In the genomic region with DNA sequence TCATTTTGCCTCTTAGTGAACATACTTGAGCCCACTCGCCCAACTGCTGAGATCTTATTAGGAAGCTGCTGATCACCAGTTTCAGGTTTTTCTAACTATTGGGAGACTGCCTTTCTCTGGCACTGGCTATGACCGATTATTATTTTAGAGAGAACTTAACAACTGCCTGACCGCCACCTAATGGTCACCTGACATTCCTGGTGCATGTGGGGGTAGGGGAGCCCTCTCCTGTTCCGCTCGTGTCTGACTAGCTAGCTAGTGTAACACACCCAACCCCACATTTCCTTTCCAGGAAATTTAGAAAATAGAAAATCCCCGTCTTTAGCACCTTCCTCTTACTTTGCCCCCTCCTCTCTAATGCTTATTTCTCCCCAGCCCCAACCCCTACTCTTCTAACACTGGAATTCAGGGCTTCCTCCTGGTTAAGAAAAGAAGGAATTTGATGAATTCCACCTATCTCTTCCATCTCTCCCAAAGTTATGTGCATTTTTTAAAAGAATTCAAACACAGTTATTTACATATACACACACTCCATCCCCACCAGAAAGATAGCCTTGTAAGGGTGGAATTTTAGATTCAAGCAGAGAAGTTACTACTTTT, we compare ENCODE assay signal across 15 cellular contexts. TPM values are rescaled to one million over a fixed set of nuclear protein-coding genes. Genes with fewer than 3 reads are reported as not detected.
DNase-seq lines count a peak whose midpoint lies in the region; ATAC-seq and TF ChIP-seq lines count a peak whose summit lies in the region.
"Had no signal": no experiment of that assay in that cellular context is flagged by ENCODE, and none has a peak within 500 bp of the region (broad histone marks: within the 10 kb centered on the region; RNA-seq: fewer than 3 reads in every experiment).

No MANE protein-coding gene starts in this region.

- CTCF ChIA-PET in WTC11 (lab: Charles Lee): interaction anchor here (1.0 kb wide), 1 partner anchor 48 kb away, joined by 3 read pairs; no protein-coding TSS in a partner anchor

- no peaks in the 10 kb centered on the region for H3K36me3 ChIP-seq in iPS DF 6.9 (ENCODE audit: control insufficient read depth, insufficient read depth, low read length)

- TF ChIP-seq CTCF in HFFc6 (IDR thresholded peaks at IDR 0.05) (no peak), WTC11 (IDR thresholded peaks at IDR 0.05) (no peak), type B pancreatic cell (conservative IDR thresholded peaks at IDR 0.05) (no peak), GM20000 (IDR thresholded peaks at IDR 0.05; ENCODE audit: extremely low read depth, missing control alignments) (no peak)

- H3K4me3 Mint-ChIP-seq in HFFc6 (peak overlapping the region; percentile 2; the same call in 1 of the 2 replicates), WTC11 (no peak overlapping the region), type B pancreatic cell (no peak overlapping the region)

- no CpG with 5 or more reads among the region's 6 CpGs for WGBS in iPS DF 6.9 (ENCODE audit: insufficient coverage, insufficient read length)

- DNase-seq in EH (ENCODE audit: low read depth): peak; percentile 32
- DNase-seq in HFFc6: peak; percentile 11
- DNase-seq in WTC11 (ENCODE audit: low spot score): no peak
- DNase-seq in iPS DF 6.9 (ENCODE audit: low read depth, low spot score): no peak
- DNase-seq in type B pancreatic cell (ENCODE audit: extremely low spot score, unreplicated experiment): no peak
- no peak for DNase-seq in NCI-H69 (lab: John Stamatoyannopoulos, UW)
- no peak for DNase-seq in GM20000 (ENCODE audit: low spot score)
- DNase-seq: C1 segment of cervical spinal cord, DMS 273 treated with DMSO at 0.1 percent for 48 hours, NCI-H2029, NCI-H2171 treated with DMSO at 0.1 percent for 48 hours, NCI-H446 treated with DMSO at 0.1 percent for 48 hours, NCI-H748 treated with DMSO at 0.1 percent for 48 hours had no signal

- H3K9me3 ChIP-seq in iPS DF 6.9 (ENCODE audit: control insufficient read depth, insufficient read depth, low read length): no peaks in the 10 kb centered on the region

- peaks cover 8% of the 10 kb centered on the region; the same call in 1 of the 2 replicates for H3K4me1 ChIP-seq in iPS DF 6.9 (ENCODE audit: control insufficient read depth, insufficient read depth, low read length)

- H3K4me1 Mint-ChIP-seq in HFFc6 (ENCODE audit: low read depth) (peaks cover 37% of the 10 kb centered on the region), WTC11 (peaks cover 30% of the 10 kb centered on the region), type B pancreatic cell (ENCODE audit: unreplicated experiment) (no peaks in the 10 kb centered on the region)

- POLR2A ChIA-PET in WTC11 (lab: Charles Lee): no interaction called here

- H3K9me3 Mint-ChIP-seq in HFFc6 (peaks cover 17% of the 10 kb centered on the region), WTC11 (peaks cover 21% of the 10 kb centered on the region), type B pancreatic cell (peaks cover 6% of the 10 kb centered on the region)

- H3K27me3 Mint-ChIP-seq in HFFc6 (ENCODE audit: insufficient read depth): no peaks in the 10 kb centered on the region; the same call in 1 of the 2 replicates
- no peaks in the 10 kb centered on the region; the same call in 1 of the 2 replicates for H3K27me3 Mint-ChIP-seq in WTC11 (ENCODE audit: low read depth)
- H3K27me3 Mint-ChIP-seq in type B pancreatic cell: peaks cover 3% of the 10 kb centered on the region

- H3K36me3 Mint-ChIP-seq in HFFc6 (ENCODE audit: low read depth) (peaks cover 9% of the 10 kb centered on the region), WTC11 (peaks cover 19% of the 10 kb centered on the region), type B pancreatic cell (no peaks in the 10 kb centered on the region)

- peak; percentile 89 for ATAC-seq in WTC11
- no peak for ATAC-seq in GM21367 (IDR thresholded peaks at IDR 0.05; ENCODE audit: unreplicated experiment)

- no peak overlapping the region for H3K4me3 ChIP-seq in iPS DF 6.9 (ENCODE audit: low read length)

- H3K27me3 ChIP-seq in iPS DF 6.9 (ENCODE audit: control insufficient read depth, insufficient read depth, low read length): no peaks in the 10 kb centered on the region

- peak overlapping the region; percentile 52 for H3K27ac ChIP-seq in iPS DF 6.9 (ENCODE audit: low read length)
- H3K27ac ChIP-seq: RWPE1 had no signal

- H3K27ac Mint-ChIP-seq in HFFc6 (no peak overlapping the region), WTC11 (peak overlapping the region; percentile 88), type B pancreatic cell (no peak overlapping the region)

TF ChIP-seq in WTC11, 78 proteins besides CTCF, POLR2A, EP300 and RAD21:
- TF ChIP-seq MXD4 (CRISPR knock-in tag; IDR thresholded peaks at IDR 0.05; ENCODE audit: borderline replicate concordance): no peak
- TF ChIP-seq, protein P1, sequence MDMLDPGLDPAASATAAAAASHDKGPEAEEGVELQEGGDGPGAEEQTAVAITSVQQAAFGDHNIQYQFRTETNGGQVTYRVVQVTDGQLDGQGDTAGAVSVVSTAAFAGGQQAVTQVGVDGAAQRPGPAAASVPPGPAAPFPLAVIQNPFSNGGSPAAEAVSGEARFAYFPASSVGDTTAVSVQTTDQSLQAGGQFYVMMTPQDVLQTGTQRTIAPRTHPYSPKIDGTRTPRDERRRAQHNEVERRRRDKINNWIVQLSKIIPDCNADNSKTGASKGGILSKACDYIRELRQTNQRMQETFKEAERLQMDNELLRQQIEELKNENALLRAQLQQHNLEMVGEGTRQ (CRISPR knock-in tag; IDR thresholded peaks at IDR 0.05): peak; percentile 55; the same call in 1 of the 2 replicates
- TF ChIP-seq, protein P2, sequence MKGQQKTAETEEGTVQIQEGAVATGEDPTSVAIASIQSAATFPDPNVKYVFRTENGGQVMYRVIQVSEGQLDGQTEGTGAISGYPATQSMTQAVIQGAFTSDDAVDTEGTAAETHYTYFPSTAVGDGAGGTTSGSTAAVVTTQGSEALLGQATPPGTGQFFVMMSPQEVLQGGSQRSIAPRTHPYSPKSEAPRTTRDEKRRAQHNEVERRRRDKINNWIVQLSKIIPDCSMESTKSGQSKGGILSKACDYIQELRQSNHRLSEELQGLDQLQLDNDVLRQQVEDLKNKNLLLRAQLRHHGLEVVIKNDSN (CRISPR knock-in tag; IDR thresholded peaks at IDR 0.05): peak; percentile 9; the same call in 1 of the 2 replicates

RNA-seq across cellular contexts. Expression of a gene that starts 19.4 kb away (rescaled TPM):
- 1 to 10 TPM in 4 of 6 experiments, under 1 TPM in 2; 0.07 to 3.8 (median 2.7) TPM for total RNA-seq in HFFc6 (2021; fragmentation: NEBNext Ultra II Directional; extraction: Animal tissue kit (Norgen Biotek cat#: 25700))
- total RNA-seq in WTC11 (2021) (2.5 to 3.7 TPM (median 2.9 TPM) in 3 replicates), type B pancreatic cell (ENCODE audit: low replicate concordance) (2.6 and 15.9 TPM in 2 replicates)

Comparison
In these comparisons a context has a peak if more than half of its experiments do, and no peak if none do; other contexts are left out.
1. DNase-seq: peak in EH (single experiment) and HFFc6 (single experiment); none in WTC11 (single experiment), iPS DF 6.9 (single experiment), type B pancreatic cell (single experiment), NCI-H69 (single experiment) and GM20000 (single experiment).